In the genomic region with DNA sequence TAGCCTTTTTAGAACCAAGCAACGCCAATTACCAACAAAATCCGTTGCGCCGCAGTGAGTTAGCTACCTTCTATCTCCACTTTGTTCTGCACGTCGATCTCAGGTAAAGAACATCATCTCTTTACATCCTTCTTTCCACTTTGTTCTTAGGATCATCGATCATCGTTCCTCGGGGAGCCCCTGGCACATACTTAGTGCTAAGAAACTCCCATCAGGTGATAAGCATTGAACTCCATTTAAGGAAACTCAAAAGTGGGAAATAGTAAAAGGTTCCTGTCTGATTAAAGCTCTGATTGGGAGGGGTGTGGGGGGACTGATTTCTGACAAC, we compare ENCODE assay signal across 9 cellular contexts.
DNase-seq lines count a peak whose midpoint lies in the region; ATAC-seq and TF ChIP-seq lines count a peak whose summit lies in the region.
"Had no signal": no experiment of that assay in that cellular context is flagged by ENCODE, and none has a peak within 500 bp of the region (broad histone marks: within the 10 kb centered on the region; RNA-seq: fewer than 3 reads in every experiment).

No MANE protein-coding gene starts in this region.

- no peaks in the 10 kb centered on the region for H3K27me3 Mint-ChIP-seq in progenitor cell of endocrine pancreas

- H3K9me3 ChIP-seq in ES-I3 (ENCODE audit: control insufficient read depth, insufficient read depth, low read length) (0 out of 2 replicates have a peak, but pooled peaks cover 6% of the 10 kb centered on the region), WERI-Rb-1 (ENCODE audit: severe bottlenecking) (peaks cover 42% of the 10 kb centered on the region)

- no peaks in the 10 kb centered on the region for H3K4me1 ChIP-seq in ES-I3 (ENCODE audit: insufficient read depth, low read length)

- peak overlapping the region; percentile 81 for H3K9ac ChIP-seq in ES-I3 (ENCODE audit: low read depth, low read length)
- H3K9ac ChIP-seq: KMS-11 had no signal

- H3K36me3 Mint-ChIP-seq in progenitor cell of endocrine pancreas (ENCODE audit: insufficient read depth): peaks cover 17% of the 10 kb centered on the region

- TF ChIP-seq CTCF in WERI-Rb-1 (IDR thresholded peaks at IDR 0.05; ENCODE audit: low read depth, low read length): no peak
- no peak for TF ChIP-seq CTCF in fibroblast of mammary gland (conservative IDR thresholded peaks at IDR 0.05; ENCODE audit: control insufficient read depth, insufficient read depth, low read depth, low read length)
- TF ChIP-seq CTCF in progenitor cell of endocrine pancreas (IDR thresholded peaks at IDR 0.05; ENCODE audit: unreplicated experiment): no peak

- peak overlapping the region; percentile 42 for H3K4me3 ChIP-seq in WERI-Rb-1 (ENCODE audit: low read depth, low read length)
- H3K4me3 ChIP-seq in fibroblast of mammary gland (ENCODE audit: control insufficient read depth, low read depth, low read length): peak overlapping the region; percentile 78

- H3K4me3 Mint-ChIP-seq in progenitor cell of endocrine pancreas (ENCODE audit: low read depth): peak overlapping the region; percentile 93

- DNase-seq in WERI-Rb-1: no peak
- DNase-seq in fibroblast of mammary gland (ENCODE audit: low read depth): no peak
- DNase-seq in progenitor cell of endocrine pancreas (ENCODE audit: low spot score, unreplicated experiment): no peak
- DNase-seq in stimulated activated CD4-positive, alpha-beta T cell treated with anti-CD3 and anti-CD28 coated beads, Interleukin-4, amount 100 ng/mL, for 1 hour: no peak
- no peak for DNase-seq in CD1c-positive myeloid dendritic cell (ENCODE audit: extremely low spot score)
- DNase-seq in NCI-H1417 (lab: John Stamatoyannopoulos, UW): no peak

- no peak for ATAC-seq in GM19452 (IDR thresholded peaks at IDR 0.05; ENCODE audit: unreplicated experiment)

- peak overlapping the region; percentile 99 for H3K27ac Mint-ChIP-seq in progenitor cell of endocrine pancreas

- H3K36me3 ChIP-seq in ES-I3 (ENCODE audit: insufficient read depth, low read length) (no peaks in the 10 kb centered on the region), WERI-Rb-1 (no peaks in the 10 kb centered on the region)

- peaks cover 70% of the 10 kb centered on the region for H3K27me3 ChIP-seq in WERI-Rb-1 (ENCODE audit: insufficient read depth, low read depth, severe bottlenecking)

- H3K4me1 Mint-ChIP-seq in progenitor cell of endocrine pancreas (ENCODE audit: low read depth): peaks cover 12% of the 10 kb centered on the region

- no peak overlapping the region for H3K27ac ChIP-seq in WERI-Rb-1
- H3K27ac ChIP-seq: KMS-11 had no signal

- H3K9me3 Mint-ChIP-seq in progenitor cell of endocrine pancreas (ENCODE audit: low read depth): peaks cover 8% of the 10 kb centered on the region
